19 cellular contexts compared by ENCODE assay signal in genomic region chr9:79616971-79617370, GRCh38.
"Had no signal": no experiment of that assay in that cellular context is flagged by ENCODE, and none has a peak within 500 bp of the region (broad histone marks: within the 10 kb centered on the region; RNA-seq: fewer than 3 reads in every experiment).

No MANE protein-coding gene starts in this region.

- DNase-seq: activated CD4-positive, alpha-beta memory T cell treated with anti-CD3 and anti-CD28 coated beads, Interleukin-2, amount 10 ng/mL, durations not matched to agents 7 days and 5 days; activated CD4-positive, alpha-beta T cell treated with anti-CD3 and anti-CD28 coated beads for 48 hours; activated CD4-positive, CD25-positive, alpha-beta regulatory T cell; activated CD8-positive, alpha-beta memory T cell treated with anti-CD3 and anti-CD28 coated beads, Interleukin-2, amount 10 ng/mL, durations not matched to agents 7 days and 5 days; activated naive CD4-positive, alpha-beta T cell; activated naive CD8-positive, alpha-beta T cell treated with anti-CD3 and anti-CD28 coated beads for 36 hours; amygdala; caudate nucleus; left ventricle myocardium inferior; naive B cell; nucleus accumbens; stimulated activated naive CD8-positive, alpha-beta T cell treated with anti-CD3 and anti-CD28 coated beads, Interleukin-15, amount 100 ng/mL, for 72 hours; T-helper 1 cell; T-helper 9 cell had no signal

- H3K4me3 Mint-ChIP-seq: activated CD4-positive, alpha-beta memory T cell treated with anti-CD3 and anti-CD28 coated beads, Interleukin-2, amount 10 ng/mL, durations not matched to agents 7 days and 5 days; activated CD8-positive, alpha-beta memory T cell treated with anti-CD3 and anti-CD28 coated beads, Interleukin-2, amount 10 ng/mL, durations not matched to agents 7 days and 5 days; activated naive CD8-positive, alpha-beta T cell treated with anti-CD3 and anti-CD28 coated beads for 36 hours; naive B cell; stimulated activated naive CD8-positive, alpha-beta T cell treated with anti-CD3 and anti-CD28 coated beads, Interleukin-15, amount 100 ng/mL, for 72 hours had no signal

- H3K27ac Mint-ChIP-seq: activated CD4-positive, alpha-beta memory T cell treated with anti-CD3 and anti-CD28 coated beads, Interleukin-2, amount 10 ng/mL, durations not matched to agents 7 days and 5 days; activated CD8-positive, alpha-beta memory T cell treated with anti-CD3 and anti-CD28 coated beads, Interleukin-2, amount 10 ng/mL, durations not matched to agents 7 days and 5 days; activated naive CD8-positive, alpha-beta T cell treated with anti-CD3 and anti-CD28 coated beads for 36 hours; naive B cell; progenitor cell of endocrine pancreas; stimulated activated naive CD8-positive, alpha-beta T cell treated with anti-CD3 and anti-CD28 coated beads, Interleukin-15, amount 100 ng/mL, for 72 hours had no signal

- H3K27me3 ChIP-seq: body of pancreas, colonic mucosa, right atrium auricular region had no signal

- H3K27me3 Mint-ChIP-seq: activated CD4-positive, alpha-beta memory T cell treated with anti-CD3 and anti-CD28 coated beads, Interleukin-2, amount 10 ng/mL, durations not matched to agents 7 days and 5 days; activated CD8-positive, alpha-beta memory T cell treated with anti-CD3 and anti-CD28 coated beads, Interleukin-2, amount 10 ng/mL, durations not matched to agents 7 days and 5 days; activated naive CD8-positive, alpha-beta T cell treated with anti-CD3 and anti-CD28 coated beads for 36 hours; naive B cell; progenitor cell of endocrine pancreas; stimulated activated naive CD8-positive, alpha-beta T cell treated with anti-CD3 and anti-CD28 coated beads, Interleukin-15, amount 100 ng/mL, for 72 hours had no signal

- H3K9me3 ChIP-seq: body of pancreas, colonic mucosa, left ventricle myocardium inferior, right atrium auricular region had no signal

- H3K36me3 ChIP-seq: colonic mucosa, left ventricle myocardium inferior, right atrium auricular region had no signal

- ATAC-seq: activated CD8-positive, alpha-beta memory T cell treated with anti-CD3 and anti-CD28 coated beads, Interleukin-2, amount 10 ng/mL, durations not matched to agents 7 days and 5 days; body of pancreas; stimulated activated naive CD8-positive, alpha-beta T cell treated with anti-CD3 and anti-CD28 coated beads, Interleukin-15, amount 100 ng/mL, for 72 hours had no signal

- H3K27ac ChIP-seq: colonic mucosa, left ventricle myocardium inferior, skin epidermis had no signal

- H3K4me1 ChIP-seq: colonic mucosa had no signal

- H3K4me3 ChIP-seq: body of pancreas, colonic mucosa, left ventricle myocardium inferior, right atrium auricular region, skin epidermis had no signal

- H3K9me3 Mint-ChIP-seq: activated CD4-positive, alpha-beta memory T cell treated with anti-CD3 and anti-CD28 coated beads, Interleukin-2, amount 10 ng/mL, durations not matched to agents 7 days and 5 days; naive B cell had no signal
